In genomic region chr16:80913397-80913796, GRCh38 we compare ENCODE assay signal across 8 cellular contexts.
"Had no signal": no experiment of that assay in that cellular context is flagged by ENCODE, and none has a peak within 500 bp of the region (broad histone marks: within the 10 kb centered on the region; RNA-seq: fewer than 3 reads in every experiment).

No MANE protein-coding gene starts in this region.

- FAIRE-seq: H1, H54 had no signal

- H3K4me3 ChIP-seq: GM23338 had no signal

- ATAC-seq: GM23338 had no signal

- H3K4me2 ChIP-seq: GM23338 had no signal

- H3K27ac ChIP-seq: HL-60 had no signal

- H2AFZ ChIP-seq: GM23338 had no signal

- DNase-seq: H9, HCEC 1CT, HFFc6, KG1 had no signal
